In the genomic region with DNA sequence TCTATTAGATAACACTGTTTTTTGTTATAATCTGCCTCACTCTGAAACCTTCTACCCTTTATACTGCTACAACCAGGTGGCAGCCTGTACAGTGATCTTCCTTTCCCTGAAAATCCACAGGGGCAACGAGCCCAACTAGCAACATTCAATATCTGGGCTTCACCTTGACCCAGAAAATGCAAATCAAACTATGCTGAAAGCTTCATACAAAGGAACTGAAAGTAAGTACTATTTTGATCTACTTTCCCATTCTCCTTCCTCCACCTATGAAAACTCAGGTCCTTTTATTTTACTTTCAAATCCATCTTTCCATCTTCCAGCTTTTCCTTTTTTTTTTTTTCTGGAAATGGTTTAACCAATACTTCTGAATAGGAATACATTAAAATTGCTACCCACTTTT, we compare ENCODE assay signal across 26 cellular contexts.
"Had no signal": no experiment of that assay in that cellular context is flagged by ENCODE, and none has a peak within 500 bp of the region (broad histone marks: within the 10 kb centered on the region; RNA-seq: fewer than 3 reads in every experiment).

No MANE protein-coding gene starts in this region.

- H3K4me1 ChIP-seq: breast epithelium, Peyer's patch had no signal

- H3K36me3 ChIP-seq: breast epithelium, Peyer's patch had no signal

- H3K9me3 ChIP-seq: breast epithelium, Peyer's patch had no signal

- H3K4me3 Mint-ChIP-seq: activated CD8-positive, alpha-beta T cell treated with anti-CD3 and anti-CD28 coated beads for 36 hours; activated T-cell treated with anti-CD3 and anti-CD28 coated beads, Interleukin-2, amount 50 U/mL, for 72 hours; T-helper 17 cell had no signal

- H3K27ac ChIP-seq: breast epithelium, Peyer's patch, RWPE1, VCaP had no signal

- H3K9me3 Mint-ChIP-seq: activated CD8-positive, alpha-beta T cell treated with anti-CD3 and anti-CD28 coated beads for 36 hours; activated T-cell treated with anti-CD3 and anti-CD28 coated beads, Interleukin-2, amount 50 U/mL, for 72 hours; activated T-helper 2 cell treated with anti-CD3 and anti-CD28 coated beads, Interferon-gamma antibody, Interleukin-2, Interleukin-4, amounts not matched to agents 10 μg/mL and 5 μg/mL and 100 μg/mL, durations not matched to agents 14 hours and 24 hours and 36 hours had no signal

- H3K4me3 ChIP-seq: breast epithelium, Peyer's patch had no signal

- ATAC-seq: activated CD4-positive, CD25-positive, alpha-beta regulatory T cell treated with anti-CD3 and anti-CD28 coated beads, Interleukin-2, amount 50 U/mL, for 24 hours; activated CD8-positive, alpha-beta T cell treated with anti-CD3 and anti-CD28 coated beads for 36 hours; activated T-cell treated with anti-CD3 and anti-CD28 coated beads, Interleukin-2, amount 50 U/mL, for 72 hours; T-helper 17 cell had no signal

- H3K27ac Mint-ChIP-seq: activated CD8-positive, alpha-beta T cell treated with anti-CD3 and anti-CD28 coated beads for 36 hours; activated T-cell treated with anti-CD3 and anti-CD28 coated beads, Interleukin-2, amount 50 U/mL, for 72 hours; activated T-helper 2 cell treated with anti-CD3 and anti-CD28 coated beads, Interferon-gamma antibody, Interleukin-2, Interleukin-4, amounts not matched to agents 10 μg/mL and 5 μg/mL and 100 μg/mL, durations not matched to agents 14 hours and 24 hours and 36 hours; T-helper 17 cell had no signal

- DNase-seq: activated CD4-positive, alpha-beta T cell treated with anti-CD3 and anti-CD28 coated beads for 4 hours; activated CD8-positive, alpha-beta memory T cell treated with anti-CD3 and anti-CD28 coated beads, Interleukin-2, amount 50 U/mL, for 4 hours; activated CD8-positive, alpha-beta T cell treated with anti-CD3 and anti-CD28 coated beads for 36 hours; activated gamma-delta T cell treated with Interleukin-2 at 50 U/mL for 16 hours; activated naive CD4-positive, alpha-beta T cell treated with anti-CD3 and anti-CD28 coated beads, Interleukin-2, amount 50 U/mL, for 16 hours; activated T-cell treated with anti-CD3 and anti-CD28 coated beads, Interleukin-2, amount 50 U/mL, for 72 hours; aorta; KBM-7; MV-4-11; NCI-H1092 treated with DMSO at 0.1 percent for 48 hours; NCI-H1417 treated with DMSO at 0.1 percent for 48 hours; NCI-H1694; NCI-H2029; NCI-H2107; NCI-H226; NCI-H82; NK-92 treated with Interleukin-12 subunit alpha and Interleukin-12 subunit beta, amount 100 ng/mL, for 24 hours; Peyer's patch; SHP77; T-helper 17 cell; T-helper 9 cell had no signal

- H3K27me3 ChIP-seq: breast epithelium, Peyer's patch had no signal
